In genomic region chr12:2877047-2877958, GRCh38 we compare ENCODE assay signal across 8 cellular contexts. TPM values are rescaled to one million over a fixed set of nuclear protein-coding genes. Genes with fewer than 3 reads are reported as not detected.
DNase-seq lines count a peak whose midpoint lies in the region; ATAC-seq and TF ChIP-seq lines count a peak whose summit lies in the region.

TSS of gene FOXM1 (minus strand) at chr12:2877174. CDS start at chr12:2874478, 2,696 bp downstream.
TSS of gene RHNO1 (plus strand) at chr12:2877223. CDS start at chr12:2885367, 8,144 bp downstream.

- ATAC-seq in GM18499 (IDR thresholded peaks at IDR 0.05; ENCODE audit: insufficient read depth, unreplicated experiment) (peak; percentile 63), HG02884 (IDR thresholded peaks at IDR 0.05; ENCODE audit: unreplicated experiment) (peak; percentile 77), right cardiac atrium (peak; percentile 96 to 97)

- intact Hi-C loops in right cardiac atrium (cut with DNase I) = no loop called here
- intact Hi-C loops in vagina (cut with DNase I) = no loop called here

- H3K4me3 Mint-ChIP-seq in T-helper 2 cell treated with Interferon-gamma antibody and Interleukin-4, amounts not matched to agents 5 μg/mL and 100 μg/mL, for 36 hours = peak within 1 kb of the TSS; percentile 92

- H3K36me3 ChIP-seq in rectal smooth muscle tissue (ENCODE audit: control insufficient read depth, insufficient read depth, low read length) (no peaks in the 10 kb centered on the region), vagina (no peaks in the 10 kb centered on the region)

- no peaks in the 10 kb centered on the region for H3K27me3 Mint-ChIP-seq in T-helper 2 cell treated with Interferon-gamma antibody and Interleukin-4, amounts not matched to agents 5 μg/mL and 100 μg/mL, for 36 hours (ENCODE audit: low read depth)

- peak within 1 kb of the TSS; percentile 19 for H3K27ac ChIP-seq in right cardiac atrium (ENCODE audit: low read length)
- H3K27ac ChIP-seq in rectal smooth muscle tissue (ENCODE audit: low read depth, low read length) = peak within 1 kb of the TSS; percentile 85
- H3K27ac ChIP-seq in vagina = peak within 1 kb of the TSS; percentile 98

- H3K4me3 ChIP-seq in right cardiac atrium (ENCODE audit: low read length) (peak within 1 kb of the TSS; percentile 82), rectal smooth muscle tissue (ENCODE audit: low read length) (peak within 1 kb of the TSS; percentile 89), vagina (peak within 1 kb of the TSS; percentile 87 to 89)

- peaks cover 4% of the 10 kb centered on the region for H3K4me1 ChIP-seq in right cardiac atrium (ENCODE audit: control insufficient read depth, insufficient read depth, low read length)
- H3K4me1 ChIP-seq in rectal smooth muscle tissue (ENCODE audit: control insufficient read depth, insufficient read depth, low read length) = no peaks in the 10 kb centered on the region
- H3K4me1 ChIP-seq in vagina = peaks cover 20% of the 10 kb centered on the region

- peak in 1 of 3 experiments; percentile 33 for TF ChIP-seq CTCF in vagina (IDR thresholded peaks at IDR 0.05)

- H3K9me3 ChIP-seq in right cardiac atrium (ENCODE audit: control insufficient read depth, low read length) (no peaks in the 10 kb centered on the region), vagina (no peaks in the 10 kb centered on the region)

- no peaks in the 10 kb centered on the region for H3K27me3 ChIP-seq in right cardiac atrium (ENCODE audit: control insufficient read depth, insufficient read depth)
- H3K27me3 ChIP-seq in rectal smooth muscle tissue (ENCODE audit: control insufficient read depth, insufficient read depth, low read length) = no peaks in the 10 kb centered on the region
- H3K27me3 ChIP-seq in vagina = no peaks in the 10 kb centered on the region

- peak within 1 kb of the TSS; percentile 99 for H3K27ac Mint-ChIP-seq in T-helper 2 cell treated with Interferon-gamma antibody and Interleukin-4, amounts not matched to agents 5 μg/mL and 100 μg/mL, for 36 hours

- peaks cover 50% of the 10 kb centered on the region for H3K36me3 Mint-ChIP-seq in T-helper 2 cell treated with Interferon-gamma antibody and Interleukin-4, amounts not matched to agents 5 μg/mL and 100 μg/mL, for 36 hours (ENCODE audit: low read depth)

- TF ChIP-seq POLR2A in vagina (IDR thresholded peaks at IDR 0.05) = peak in 1 of 2 donors; percentile 43

- H3K9ac ChIP-seq in rectal smooth muscle tissue (ENCODE audit: low read length) = peak within 1 kb of the TSS; percentile 50

- 1% methylated on average over 70 of the region's 70 CpGs for WGBS in right cardiac atrium

- no peaks in the 10 kb centered on the region for H3K9me3 Mint-ChIP-seq in T-helper 2 cell treated with Interferon-gamma antibody and Interleukin-4, amounts not matched to agents 5 μg/mL and 100 μg/mL, for 36 hours

- H3K4me1 Mint-ChIP-seq in T-helper 2 cell treated with Interferon-gamma antibody and Interleukin-4, amounts not matched to agents 5 μg/mL and 100 μg/mL, for 36 hours (ENCODE audit: low read depth) = peaks cover 37% of the 10 kb centered on the region

- peak; percentile 81 for DNase-seq in NCI-H1694 treated with DMSO at 0.1 percent for 48 hours (lab: John Stamatoyannopoulos, UW)
- DNase-seq in T-helper 2 cell treated with Interferon-gamma antibody and Interleukin-4, amounts not matched to agents 5 μg/mL and 100 μg/mL, for 36 hours (ENCODE audit: low spot score) = peak; percentile 88
- peak in 57 of 58 donors; percentile 42 to 96 (median 86) for DNase-seq in anterior cingulate cortex (lab: John Stamatoyannopoulos, UW)
- DNase-seq in right cardiac atrium = peak; percentile 91 to 96 (median 96)
- DNase-seq in vagina (ENCODE audit: extremely low spot score in 2 of 2) = peak in 1 of 2 donors; percentile 94

RNA-seq across cellular contexts. Expression of gene FOXM1, which starts in this region (rescaled TPM):
- total RNA-seq in right cardiac atrium (1 to 10 TPM in 2 of 4 donors, under 1 TPM in 2; 0.33 to 1.7 (median 0.93) TPM), vagina (8.1 TPM)
- polyA plus RNA-seq in right cardiac atrium = 0.20 TPM

RNA-seq across cellular contexts. Expression of gene RHNO1, which starts in this region (rescaled TPM):
- total RNA-seq in right cardiac atrium (10 to 100 TPM in 1 of 4 donors, 1 to 10 TPM in 3; 8.3 to 11.0 (median 8.7) TPM), vagina (13.8 TPM)
- 13.6 TPM for polyA plus RNA-seq in right cardiac atrium

Comparison
In these comparisons a context has a peak if more than half of its experiments do, and no peak if none do; other contexts are left out.
1. H3K27ac ChIP-seq: peak in every context shown above with its lines; median percentile 98 in vagina; 85 in rectal smooth muscle tissue; 19 in right cardiac atrium.